ENCODE assay signal across 24 cellular contexts in genomic region chr12:127944211-127944899, GRCh38.
"Had no signal": no experiment of that assay in that cellular context is flagged by ENCODE, and none has a peak within 500 bp of the region (broad histone marks: within the 10 kb centered on the region; RNA-seq: fewer than 3 reads in every experiment).

No MANE protein-coding gene starts in this region.

- H3K27ac Mint-ChIP-seq: activated CD4-positive, alpha-beta memory T cell treated with anti-CD3 and anti-CD28 coated beads for 36 hours; activated CD8-positive, alpha-beta memory T cell treated with anti-CD3 and anti-CD28 coated beads, Interleukin-2, amount 10 ng/mL, durations not matched to agents 7 days and 5 days; activated naive CD4-positive, alpha-beta T cell treated with anti-CD3 and anti-CD28 coated beads for 36 hours; activated naive CD8-positive, alpha-beta T cell treated with anti-CD3 and anti-CD28 coated beads, Interleukin-2, amount 50 U/mL, for 24 hours; activated T-helper 2 cell treated with anti-CD3 and anti-CD28 coated beads, Interferon-gamma antibody, Interleukin-2, Interleukin-4, amounts not matched to agents 10 μg/mL and 5 μg/mL and 100 μg/mL, durations not matched to agents 14 hours and 24 hours and 36 hours; dendritic cell treated with granulocyte-macrophage colony-stimulating factor and Interleukin-4, amounts not matched to agents 40 ng/mL and 50 ng/mL, for 4 days; effector memory CD8-positive, alpha-beta T cell; natural killer cell; T-helper 1 cell treated with Interleukin-12 subunit alpha and Interleukin-12 subunit beta and Interleukin-4 antibody, amounts not matched to agents 30 μg/mL and 1 μg/mL, for 36 hours had no signal

- H3K27me3 Mint-ChIP-seq: activated CD4-positive, alpha-beta memory T cell treated with anti-CD3 and anti-CD28 coated beads for 36 hours; activated CD8-positive, alpha-beta memory T cell treated with anti-CD3 and anti-CD28 coated beads, Interleukin-2, amount 10 ng/mL, durations not matched to agents 7 days and 5 days; activated naive CD8-positive, alpha-beta T cell treated with anti-CD3 and anti-CD28 coated beads, Interleukin-2, amount 50 U/mL, for 24 hours; dendritic cell treated with granulocyte-macrophage colony-stimulating factor and Interleukin-4, amounts not matched to agents 40 ng/mL and 50 ng/mL, for 4 days; effector memory CD8-positive, alpha-beta T cell had no signal

- H3K4me1 ChIP-seq: left ventricle myocardium inferior, tibial artery had no signal

- H3K36me3 Mint-ChIP-seq: activated CD4-positive, alpha-beta memory T cell treated with anti-CD3 and anti-CD28 coated beads for 36 hours; activated CD8-positive, alpha-beta memory T cell treated with anti-CD3 and anti-CD28 coated beads, Interleukin-2, amount 10 ng/mL, durations not matched to agents 7 days and 5 days; natural killer cell had no signal

- H3K36me3 ChIP-seq: left ventricle myocardium inferior, tibial artery had no signal

- H3K9me3 ChIP-seq: left ventricle myocardium inferior, tibial artery had no signal

- H3K27ac ChIP-seq: epithelial cell of prostate, left ventricle myocardium inferior, skin epidermis, tibial artery, VCaP had no signal

- ATAC-seq: activated CD8-positive, alpha-beta memory T cell treated with anti-CD3 and anti-CD28 coated beads, Interleukin-2, amount 10 ng/mL, durations not matched to agents 7 days and 5 days; activated naive CD8-positive, alpha-beta T cell treated with anti-CD3 and anti-CD28 coated beads, Interleukin-2, amount 50 U/mL, for 24 hours; effector memory CD8-positive, alpha-beta T cell; natural killer cell; right cardiac atrium had no signal

- H3K4me1 Mint-ChIP-seq: activated CD8-positive, alpha-beta memory T cell treated with anti-CD3 and anti-CD28 coated beads, Interleukin-2, amount 10 ng/mL, durations not matched to agents 7 days and 5 days; activated naive CD8-positive, alpha-beta T cell treated with anti-CD3 and anti-CD28 coated beads, Interleukin-2, amount 50 U/mL, for 24 hours; natural killer cell had no signal

- DNase-seq: activated CD4-positive, alpha-beta memory T cell treated with anti-CD3 and anti-CD28 coated beads for 36 hours; activated CD8-positive, alpha-beta memory T cell treated with anti-CD3 and anti-CD28 coated beads, Interleukin-2, amount 10 ng/mL, durations not matched to agents 7 days and 5 days; activated naive CD4-positive, alpha-beta T cell treated with anti-CD3 and anti-CD28 coated beads for 36 hours; activated naive CD8-positive, alpha-beta T cell treated with anti-CD3 and anti-CD28 coated beads, Interleukin-2, amount 50 U/mL, for 24 hours; activated T-cell treated with anti-CD3 and anti-CD28 coated beads, Interleukin-2, amount 50 U/mL, for 1 hour; aorta; cerebellar nuclear complex; effector memory CD8-positive, alpha-beta T cell; hippocampal formation; kidney; left ventricle myocardium inferior; natural killer cell; posterior cingulate gyrus; right cardiac atrium; stimulated activated CD4-positive, alpha-beta T cell treated with anti-CD3 and anti-CD28 coated beads, Interleukin-15, amount 100 ng/mL, for 24 hours; stimulated activated CD4-positive, alpha-beta T cell treated with anti-CD3 and anti-CD28 coated beads, Interleukin-4, amount 100 ng/mL, for 1 hour; stimulated activated naive CD4-positive, alpha-beta T cell; tibial artery had no signal

- H3K4me3 Mint-ChIP-seq: activated CD4-positive, alpha-beta memory T cell treated with anti-CD3 and anti-CD28 coated beads for 36 hours; activated CD8-positive, alpha-beta memory T cell treated with anti-CD3 and anti-CD28 coated beads, Interleukin-2, amount 10 ng/mL, durations not matched to agents 7 days and 5 days; activated naive CD4-positive, alpha-beta T cell treated with anti-CD3 and anti-CD28 coated beads for 36 hours; activated naive CD8-positive, alpha-beta T cell treated with anti-CD3 and anti-CD28 coated beads, Interleukin-2, amount 50 U/mL, for 24 hours; dendritic cell treated with granulocyte-macrophage colony-stimulating factor and Interleukin-4, amounts not matched to agents 40 ng/mL and 50 ng/mL, for 4 days; effector memory CD8-positive, alpha-beta T cell; natural killer cell; T-helper 1 cell treated with Interleukin-12 subunit alpha and Interleukin-12 subunit beta and Interleukin-4 antibody, amounts not matched to agents 30 μg/mL and 1 μg/mL, for 36 hours had no signal

- H3K27me3 ChIP-seq: tibial artery had no signal

- H3K4me3 ChIP-seq: left ventricle myocardium inferior, skin epidermis, tibial artery had no signal
